8 cellular contexts compared by ENCODE assay signal in genomic region chr5:111530298-111530740, GRCh38.
A peak's percentile ranks its signal among the peaks of the same experiment; 100 is the strongest.
DNase-seq lines count a peak whose midpoint lies in the region; ATAC-seq and TF ChIP-seq lines count a peak whose summit lies in the region.

No MANE protein-coding gene starts in this region.

- ATAC-seq in GM18873 (IDR thresholded peaks at IDR 0.05; ENCODE audit: low FRiP score, unreplicated experiment) (peak; percentile 81), HG03097 (IDR thresholded peaks at IDR 0.05; ENCODE audit: low FRiP score, unreplicated experiment) (peak; percentile 93), SK-N-SH treated with all-trans-retinoic acid at 6 μM for 48 hours (peak; percentile 91)

- DNase-seq in activated naive CD4-positive, alpha-beta T cell treated with Interleukin-2 at 50 U/mL for 16 hours, result peak; percentile 77
- DNase-seq in iris pigment epithelial cell (ENCODE audit: low read depth) (peak; percentile 99), NCI-H1694 treated with DMSO at 0.1 percent for 48 hours (lab: John Stamatoyannopoulos, UW) (no peak), HuH-7.5 (ENCODE audit: low spot score) (no peak)
- peak; percentile 76 for DNase-seq in stimulated activated CD4-positive, alpha-beta T cell treated with anti-CD3 and anti-CD28 coated beads, Interleukin-4, amount 100 ng/mL, for 24 hours

TF ChIP-seq in SK-N-SH treated with all-trans-retinoic acid at 6 μM for 48 hours, 23 proteins besides CTCF, POLR2A, EP300 and RAD21:
- TF ChIP-seq TOX (CRISPR knock-in tag; IDR thresholded peaks at IDR 0.05; ENCODE audit: borderline replicate concordance) (no peak), ISL1 (CRISPR knock-in tag; IDR thresholded peaks at IDR 0.05) (no peak), ARNTL (CRISPR knock-in tag; IDR thresholded peaks at IDR 0.05; ENCODE audit: borderline replicate concordance, low read depth) (no peak), ZFP30 (CRISPR knock-in tag; IDR thresholded peaks at IDR 0.05) (no peak), PPARA (CRISPR knock-in tag; IDR thresholded peaks at IDR 0.05; ENCODE audit: borderline replicate concordance) (no peak), ZNF565 (CRISPR knock-in tag; conservative IDR thresholded peaks at IDR 0.05; ENCODE audit: low read depth) (no peak), CREB5 (CRISPR knock-in tag; IDR thresholded peaks at IDR 0.05; ENCODE audit: low read depth) (no peak), ZNF70 (CRISPR knock-in tag; IDR thresholded peaks at IDR 0.05) (no peak)

Comparison
In these comparisons a context has a peak if more than half of its experiments do, and no peak if none do; other contexts are left out.
1. DNase-seq: peak in activated naive CD4-positive, alpha-beta T cell treated with Interleukin-2 at 50 U/mL for 16 hours (single experiment), iris pigment epithelial cell (single experiment) and stimulated activated CD4-positive, alpha-beta T cell treated with anti-CD3 and anti-CD28 coated beads, Interleukin-4, amount 100 ng/mL, for 24 hours (single experiment); none in NCI-H1694 treated with DMSO at 0.1 percent for 48 hours (single experiment) and HuH-7.5 (single experiment).
2. Peak in every context shown above with its lines, with median percentiles within 50 percentile points of each other: ATAC-seq.